ENCODE assay signal across 28 cellular contexts in genomic region chr20:39968495-39968894, GRCh38.
"Had no signal": no experiment of that assay in that cellular context is flagged by ENCODE, and none has a peak within 500 bp of the region (broad histone marks: within the 10 kb centered on the region; RNA-seq: fewer than 3 reads in every experiment).

No MANE protein-coding gene starts in this region.

- H3K27ac ChIP-seq: left ventricle myocardium inferior, pancreas, prostate gland, skin epidermis, suprapubic skin, thoracic aorta, tibial artery, upper lobe of right lung had no signal

- H3K4me1 ChIP-seq: left ventricle myocardium inferior, pancreas, prostate gland, suprapubic skin, tibial artery, upper lobe of right lung had no signal

- H3K4me1 Mint-ChIP-seq: immature natural killer cell; mesothelial cell of epicardium; naive B cell; natural killer cell; stimulated activated naive B cell treated with anti-CD40 and anti-IgM and Interleukin-4, amounts not matched to agents 10 μg/mL and 1 μg/mL and 100 μg/mL, for 72 hours had no signal

- H3K4me3 Mint-ChIP-seq: immature natural killer cell; mesothelial cell of epicardium; naive B cell; natural killer cell; nephron progenitor cell; stimulated activated naive B cell treated with anti-CD40 and anti-IgM and Interleukin-4, amounts not matched to agents 10 μg/mL and 1 μg/mL and 100 μg/mL, for 72 hours; stimulated activated naive CD8-positive, alpha-beta T cell treated with anti-CD3 and anti-CD28 coated beads, Interleukin-15, Interleukin-2, amounts not matched to agents 100 ng/mL and 50 ng/mL, for 24 hours had no signal

- H3K27me3 Mint-ChIP-seq: naive B cell; stimulated activated naive B cell treated with anti-CD40 and anti-IgM and Interleukin-4, amounts not matched to agents 10 μg/mL and 1 μg/mL and 100 μg/mL, for 72 hours; stimulated activated naive CD8-positive, alpha-beta T cell treated with anti-CD3 and anti-CD28 coated beads, Interleukin-15, Interleukin-2, amounts not matched to agents 100 ng/mL and 50 ng/mL, for 24 hours had no signal

- H3K27ac Mint-ChIP-seq: immature natural killer cell; mesothelial cell of epicardium; naive B cell; natural killer cell; nephron progenitor cell; stimulated activated naive B cell treated with anti-CD40 and anti-IgM and Interleukin-4, amounts not matched to agents 10 μg/mL and 1 μg/mL and 100 μg/mL, for 72 hours; stimulated activated naive CD8-positive, alpha-beta T cell treated with anti-CD3 and anti-CD28 coated beads, Interleukin-15, Interleukin-2, amounts not matched to agents 100 ng/mL and 50 ng/mL, for 24 hours had no signal

- H3K4me3 ChIP-seq: left ventricle myocardium inferior, lung, pancreas, prostate gland, skin epidermis, suprapubic skin, thoracic aorta, tibial artery, upper lobe of right lung had no signal

- ATAC-seq: natural killer cell; pancreas; right cardiac atrium; sciatic nerve; stimulated activated naive B cell treated with anti-CD40 and anti-IgM and Interleukin-4, amounts not matched to agents 10 μg/mL and 1 μg/mL and 100 μg/mL, for 72 hours; upper lobe of right lung had no signal

- H3K9me3 ChIP-seq: pancreas, prostate gland, suprapubic skin, thoracic aorta, upper lobe of right lung had no signal

- H3K36me3 Mint-ChIP-seq: immature natural killer cell; mesothelial cell of epicardium; naive B cell; natural killer cell; stimulated activated naive B cell treated with anti-CD40 and anti-IgM and Interleukin-4, amounts not matched to agents 10 μg/mL and 1 μg/mL and 100 μg/mL, for 72 hours had no signal

- DNase-seq: hippocampal formation; immature natural killer cell; kidney; left ventricle myocardium inferior; mesendoderm; naive B cell; natural killer cell; nephron progenitor cell; pancreas; posterior cingulate gyrus; retina; right cardiac atrium; stimulated activated CD4-positive, alpha-beta T cell treated with anti-CD3 and anti-CD28 coated beads, Interleukin-12 subunit alpha, Interleukin-12 subunit beta, amount 100 ng/mL, for 4 hours; stimulated activated CD4-positive, alpha-beta T cell treated with anti-CD3 and anti-CD28 coated beads, Interleukin-15, amount 100 ng/mL, for 24 hours; stimulated activated CD4-positive, alpha-beta T cell treated with anti-CD3 and anti-CD28 coated beads, Interleukin-2, amount 100 ng/mL, for 24 hours; stimulated activated CD4-positive, alpha-beta T cell treated with anti-CD3 and anti-CD28 coated beads, Interleukin-4, amount 100 ng/mL, for 1 hour; stimulated activated naive B cell treated with anti-CD40 and anti-IgM and Interleukin-4, amounts not matched to agents 10 μg/mL and 1 μg/mL and 100 μg/mL, for 72 hours; tibial artery; trophoblast cell; upper lobe of right lung had no signal

- H3K36me3 ChIP-seq: left ventricle myocardium inferior, pancreas, prostate gland, suprapubic skin, thoracic aorta, tibial artery, upper lobe of right lung had no signal

- H3K27me3 ChIP-seq: pancreas, suprapubic skin, tibial artery, upper lobe of right lung had no signal
